17 cellular contexts compared by ENCODE assay signal in the genomic region with DNA sequence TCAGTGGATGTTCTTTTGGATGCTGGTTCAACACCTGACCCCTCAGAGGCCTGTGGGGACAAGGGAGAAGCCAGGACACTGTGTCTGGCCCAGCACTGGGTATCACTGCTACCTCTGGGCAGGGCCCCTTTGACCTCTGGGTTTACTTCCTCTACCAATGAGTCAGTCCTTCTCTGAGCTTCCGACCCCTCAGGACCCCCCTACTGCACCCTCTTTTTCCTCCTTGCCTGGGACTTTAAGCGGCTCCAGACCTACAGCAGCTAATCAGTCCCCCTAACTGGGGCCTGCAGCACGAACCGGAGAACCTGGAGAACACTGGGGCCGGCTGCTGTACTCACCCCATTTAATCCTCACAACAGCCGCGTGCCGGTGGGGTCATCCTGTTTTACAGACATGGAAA. TPM values are rescaled to one million over a fixed set of nuclear protein-coding genes. Genes with fewer than 3 reads are reported as not detected.
DNase-seq lines count a peak whose midpoint lies in the region; ATAC-seq and TF ChIP-seq lines count a peak whose summit lies in the region.
"Had no signal": no experiment of that assay in that cellular context is flagged by ENCODE, and none has a peak within 500 bp of the region (broad histone marks: within the 10 kb centered on the region; RNA-seq: fewer than 3 reads in every experiment).

No MANE protein-coding gene starts in this region.

- H3K27me3 ChIP-seq in H7 (ENCODE audit: control insufficient read depth, insufficient read depth, low read length) (peaks cover 2% of the 10 kb centered on the region; the same call in 1 of the 2 replicates), upper lobe of right lung (no peaks in the 10 kb centered on the region)

- peaks cover 11 to 12% of the 10 kb centered on the region in 2 donors for H3K4me1 Mint-ChIP-seq in effector memory CD8-positive, alpha-beta T cell (ENCODE audit: low read depth in 2 of 2)
- peaks cover 34% of the 10 kb centered on the region for H3K4me1 Mint-ChIP-seq in neural crest cell
- peaks cover 14% of the 10 kb centered on the region for H3K4me1 Mint-ChIP-seq in activated T-helper 1 cell treated with anti-CD3 and anti-CD28 coated beads, Interleukin-12 subunit alpha, Interleukin-12 subunit beta, Interleukin-2, Interleukin-4 antibody, amounts not matched to agents 30 ng/mL and 10 ng/mL and 1 ng/mL, durations not matched to agents 14 hours and 24 hours and 36 hours (ENCODE audit: low read depth)
- H3K4me1 Mint-ChIP-seq in activated CD4-positive, alpha-beta T cell treated with anti-CD3 and anti-CD28 coated beads for 36 hours = peaks cover 12% of the 10 kb centered on the region

- CTCF ChIA-PET in activated CD4-positive, alpha-beta T cell treated with anti-CD3 and anti-CD28 coated beads for 36 hours (lab: Charles Lee) = interaction anchor here (0.6 kb wide), 1 partner anchor 17 kb away, joined by 3 read pairs; no protein-coding TSS in a partner anchor

- peak overlapping the region; percentile 19 to 44 for H3K27ac Mint-ChIP-seq in effector memory CD8-positive, alpha-beta T cell
- no peak overlapping the region for H3K27ac Mint-ChIP-seq in neural crest cell (ENCODE audit: unreplicated experiment)
- no peak overlapping the region for H3K27ac Mint-ChIP-seq in activated T-helper 1 cell treated with anti-CD3 and anti-CD28 coated beads, Interleukin-12 subunit alpha, Interleukin-12 subunit beta, Interleukin-2, Interleukin-4 antibody, amounts not matched to agents 30 ng/mL and 10 ng/mL and 1 ng/mL, durations not matched to agents 14 hours and 24 hours and 36 hours
- no peak overlapping the region for H3K27ac Mint-ChIP-seq in activated CD4-positive, alpha-beta T cell treated with anti-CD3 and anti-CD28 coated beads for 36 hours
- H3K27ac Mint-ChIP-seq: B cell; CD8-positive, alpha-beta T cell; IgD-negative memory B cell had no signal

- peak; percentile 38 for DNase-seq in H7
- no peak for DNase-seq in effector memory CD8-positive, alpha-beta T cell
- no peak for DNase-seq in neural crest cell (ENCODE audit: low read depth, low spot score)
- DNase-seq in upper lobe of right lung = peak; percentile 40
- no peak for DNase-seq in globus pallidus (ENCODE audit: low spot score)
- no peak for DNase-seq in activated T-helper 1 cell treated with anti-CD3 and anti-CD28 coated beads, Interleukin-12 subunit alpha, Interleukin-12 subunit beta, Interleukin-2, Interleukin-4 antibody, amounts not matched to agents 30 ng/mL and 10 ng/mL and 1 ng/mL, durations not matched to agents 14 hours and 24 hours and 36 hours (ENCODE audit: low spot score)
- DNase-seq in activated CD4-positive, alpha-beta T cell treated with anti-CD3 and anti-CD28 coated beads for 36 hours = no peak
- DNase-seq: CD8-positive, alpha-beta T cell; COR-L47; DMS153; DND-41; GDM1; GOT3 had no signal

- no peak overlapping the region for H3K4me3 Mint-ChIP-seq in effector memory CD8-positive, alpha-beta T cell
- H3K4me3 Mint-ChIP-seq in neural crest cell = peak overlapping the region; percentile 59
- no peak overlapping the region for H3K4me3 Mint-ChIP-seq in activated T-helper 1 cell treated with anti-CD3 and anti-CD28 coated beads, Interleukin-12 subunit alpha, Interleukin-12 subunit beta, Interleukin-2, Interleukin-4 antibody, amounts not matched to agents 30 ng/mL and 10 ng/mL and 1 ng/mL, durations not matched to agents 14 hours and 24 hours and 36 hours
- H3K4me3 Mint-ChIP-seq in activated CD4-positive, alpha-beta T cell treated with anti-CD3 and anti-CD28 coated beads for 36 hours = no peak overlapping the region
- H3K4me3 Mint-ChIP-seq: B cell; CD14-positive monocyte; CD8-positive, alpha-beta T cell had no signal

- H3K36me3 ChIP-seq in H7 (replicated peaks; ENCODE audit: control insufficient read depth, insufficient read depth, low read length) (peaks cover 2% of the 10 kb centered on the region), upper lobe of right lung (no peaks in the 10 kb centered on the region)

- POLR2A ChIA-PET in activated CD4-positive, alpha-beta T cell treated with anti-CD3 and anti-CD28 coated beads for 36 hours (lab: Charles Lee) = no interaction called here

- H3K27ac ChIP-seq in upper lobe of right lung = no peak overlapping the region

- peaks cover 11% of the 10 kb centered on the region for H3K36me3 Mint-ChIP-seq in effector memory CD8-positive, alpha-beta T cell (ENCODE audit: insufficient read depth)
- H3K36me3 Mint-ChIP-seq in neural crest cell (ENCODE audit: low read depth) = no peaks in the 10 kb centered on the region
- peaks cover 2% of the 10 kb centered on the region for H3K36me3 Mint-ChIP-seq in activated T-helper 1 cell treated with anti-CD3 and anti-CD28 coated beads, Interleukin-12 subunit alpha, Interleukin-12 subunit beta, Interleukin-2, Interleukin-4 antibody, amounts not matched to agents 30 ng/mL and 10 ng/mL and 1 ng/mL, durations not matched to agents 14 hours and 24 hours and 36 hours (ENCODE audit: low read depth)
- no peaks in the 10 kb centered on the region for H3K36me3 Mint-ChIP-seq in activated CD4-positive, alpha-beta T cell treated with anti-CD3 and anti-CD28 coated beads for 36 hours (ENCODE audit: low read depth)
- H3K36me3 Mint-ChIP-seq: CD14-positive monocyte; CD8-positive, alpha-beta T cell had no signal

- TF ChIP-seq CTCF in neural crest cell (conservative IDR thresholded peaks at IDR 0.05) (no peak), upper lobe of right lung (IDR thresholded peaks at IDR 0.05) (no peak)

- H3K4me3 ChIP-seq in H7 (ENCODE audit: insufficient read depth, low read depth, low read length) (no peak overlapping the region), upper lobe of right lung (no peak overlapping the region)

- intact Hi-C loops in upper lobe of right lung (cut with DNase I) = no loop called here
- intact Hi-C loops in activated T-helper 1 cell treated with anti-CD3 and anti-CD28 coated beads, Interleukin-12 subunit alpha, Interleukin-12 subunit beta, Interleukin-2, Interleukin-4 antibody, amounts not matched to agents 30 ng/mL and 10 ng/mL and 1 ng/mL, durations not matched to agents 14 hours and 24 hours and 36 hours (cut with micrococcal nuclease) = no loop called here
- intact Hi-C loops in activated CD4-positive, alpha-beta T cell treated with anti-CD3 and anti-CD28 coated beads for 36 hours (cut with DNase I, micrococcal nuclease) = no loop called here

- no peak for ATAC-seq in effector memory CD8-positive, alpha-beta T cell (replicated peaks)
- ATAC-seq in upper lobe of right lung = no peak
- no peak for ATAC-seq in activated CD4-positive, alpha-beta T cell treated with anti-CD3 and anti-CD28 coated beads for 36 hours
- ATAC-seq: CD8-positive, alpha-beta T cell; HCT116 had no signal

- no peaks in the 10 kb centered on the region for H3K9me3 Mint-ChIP-seq in effector memory CD8-positive, alpha-beta T cell
- H3K9me3 Mint-ChIP-seq in neural crest cell = no peaks in the 10 kb centered on the region
- H3K9me3 Mint-ChIP-seq in activated T-helper 1 cell treated with anti-CD3 and anti-CD28 coated beads, Interleukin-12 subunit alpha, Interleukin-12 subunit beta, Interleukin-2, Interleukin-4 antibody, amounts not matched to agents 30 ng/mL and 10 ng/mL and 1 ng/mL, durations not matched to agents 14 hours and 24 hours and 36 hours = no peaks in the 10 kb centered on the region
- no peaks in the 10 kb centered on the region for H3K9me3 Mint-ChIP-seq in activated CD4-positive, alpha-beta T cell treated with anti-CD3 and anti-CD28 coated beads for 36 hours (ENCODE audit: low read depth)
- H3K9me3 Mint-ChIP-seq: CD14-positive monocyte; CD8-positive, alpha-beta T cell; IgD-negative memory B cell had no signal

- H3K27me3 Mint-ChIP-seq in effector memory CD8-positive, alpha-beta T cell = peaks cover 0 to 9% of the 10 kb centered on the region in 2 donors
- H3K27me3 Mint-ChIP-seq in neural crest cell (ENCODE audit: low read depth) = peaks cover 2% of the 10 kb centered on the region
- H3K27me3 Mint-ChIP-seq in activated T-helper 1 cell treated with anti-CD3 and anti-CD28 coated beads, Interleukin-12 subunit alpha, Interleukin-12 subunit beta, Interleukin-2, Interleukin-4 antibody, amounts not matched to agents 30 ng/mL and 10 ng/mL and 1 ng/mL, durations not matched to agents 14 hours and 24 hours and 36 hours (ENCODE audit: insufficient read depth) = peaks cover 24% of the 10 kb centered on the region
- H3K27me3 Mint-ChIP-seq in activated CD4-positive, alpha-beta T cell treated with anti-CD3 and anti-CD28 coated beads for 36 hours = no peaks in the 10 kb centered on the region

- H3K4me1 ChIP-seq in upper lobe of right lung = peaks cover 8% of the 10 kb centered on the region

- no peaks in the 10 kb centered on the region for H3K9me3 ChIP-seq in upper lobe of right lung

RNA-seq across cellular contexts. Expression of gene CHST14, which starts 3.8 kb away (rescaled TPM):
- total RNA-seq in H7 (2014; rRNA removed; shearing (Covaris generic)) = 11.7 and 15.2 TPM in 2 replicates
- total RNA-seq in neural crest cell (32.9 and 37.1 TPM in 2 replicates), upper lobe of right lung (14.1 TPM)
- 9.7 and 10.2 TPM in 2 replicates for total RNA-seq in activated T-helper 1 cell treated with anti-CD3 and anti-CD28 coated beads, Interleukin-12 subunit alpha, Interleukin-12 subunit beta, Interleukin-2, Interleukin-4 antibody, amounts not matched to agents 30 ng/mL and 10 ng/mL and 1 ng/mL, durations not matched to agents 14 hours and 24 hours and 36 hours
- 1 to 10 TPM; 5.4 to 6.2 TPM for total RNA-seq in activated CD4-positive, alpha-beta T cell treated with anti-CD3 and anti-CD28 coated beads for 36 hours

RNA-seq across cellular contexts. Expression of gene BAHD1, which starts 33.8 kb away (rescaled TPM):
- 45.7 and 47.4 TPM in 2 replicates for total RNA-seq in H7 (2014; rRNA removed; shearing (Covaris generic))
- total RNA-seq in neural crest cell (25.6 and 26.4 TPM in 2 replicates), upper lobe of right lung (29.8 TPM)
- 26.5 and 26.9 TPM in 2 replicates for total RNA-seq in activated T-helper 1 cell treated with anti-CD3 and anti-CD28 coated beads, Interleukin-12 subunit alpha, Interleukin-12 subunit beta, Interleukin-2, Interleukin-4 antibody, amounts not matched to agents 30 ng/mL and 10 ng/mL and 1 ng/mL, durations not matched to agents 14 hours and 24 hours and 36 hours
- total RNA-seq in activated CD4-positive, alpha-beta T cell treated with anti-CD3 and anti-CD28 coated beads for 36 hours = 10 to 100 TPM; 15.3 to 16.7 TPM

Comparison
In these comparisons a context has a peak if more than half of its experiments do, and no peak if none do; other contexts are left out.
1. DNase-seq: peak in H7 (single experiment) and upper lobe of right lung (single experiment); none in effector memory CD8-positive, alpha-beta T cell (0 of 3), neural crest cell (single experiment), globus pallidus (single experiment), activated T-helper 1 cell treated with anti-CD3 and anti-CD28 coated beads, Interleukin-12 subunit alpha, Interleukin-12 subunit beta, Interleukin-2, Interleukin-4 antibody, amounts not matched to agents 30 ng/mL and 10 ng/mL and 1 ng/mL, durations not matched to agents 14 hours and 24 hours and 36 hours (single experiment) and activated CD4-positive, alpha-beta T cell treated with anti-CD3 and anti-CD28 coated beads for 36 hours (single experiment).
2. H3K27ac Mint-ChIP-seq: peak in effector memory CD8-positive, alpha-beta T cell (2 of 2); none in neural crest cell (single experiment), activated T-helper 1 cell treated with anti-CD3 and anti-CD28 coated beads, Interleukin-12 subunit alpha, Interleukin-12 subunit beta, Interleukin-2, Interleukin-4 antibody, amounts not matched to agents 30 ng/mL and 10 ng/mL and 1 ng/mL, durations not matched to agents 14 hours and 24 hours and 36 hours (single experiment) and activated CD4-positive, alpha-beta T cell treated with anti-CD3 and anti-CD28 coated beads for 36 hours (single experiment).